ENCODE assay signal across 20 cellular contexts in the genomic region with DNA sequence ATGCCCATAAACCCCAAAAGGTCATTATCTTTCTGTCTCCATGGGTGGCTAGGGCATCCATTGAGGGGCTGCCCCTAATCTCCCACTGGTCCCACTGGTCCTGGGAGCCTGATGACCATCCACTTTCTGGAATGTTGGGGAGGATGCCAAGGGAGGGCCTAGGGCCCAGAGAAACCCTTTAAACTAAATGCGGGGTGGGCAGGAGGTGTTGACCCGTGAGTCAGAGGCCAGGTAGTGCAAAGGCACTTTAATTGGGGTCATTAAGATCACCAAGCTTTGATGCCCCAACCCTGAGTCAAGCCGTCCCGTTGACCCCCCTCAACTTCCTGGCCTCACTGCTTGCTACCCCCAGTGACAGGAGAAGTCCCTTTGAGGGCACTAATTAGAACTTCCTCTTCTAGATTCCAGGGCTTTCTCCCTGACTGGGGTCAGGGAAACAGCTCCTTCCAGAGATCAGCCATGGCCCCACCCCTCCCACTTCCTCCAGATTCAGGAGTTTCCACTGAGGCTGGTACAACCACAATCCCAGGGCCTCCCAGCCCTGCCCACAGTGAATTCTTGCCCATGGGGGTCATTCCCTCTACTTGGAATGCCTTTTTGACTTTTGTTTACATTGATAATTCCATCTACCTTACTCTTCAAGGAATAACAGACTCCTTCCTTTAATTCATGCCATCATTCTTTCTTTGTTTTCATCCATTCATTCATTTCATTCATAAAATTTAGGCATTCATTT. TPM values are rescaled to one million over a fixed set of nuclear protein-coding genes. Genes with fewer than 3 reads are reported as not detected.
DNase-seq lines count a peak whose midpoint lies in the region; TF ChIP-seq lines count a peak whose summit lies in the region.
"Had no signal": no experiment of that assay in that cellular context is flagged by ENCODE, and none has a peak within 500 bp of the region (broad histone marks: within the 10 kb centered on the region; RNA-seq: fewer than 3 reads in every experiment).

No MANE protein-coding gene starts in this region.

- no peak for TF ChIP-seq CTCF in RWPE1 (conservative IDR thresholded peaks at IDR 0.05; ENCODE audit: low read depth)
- TF ChIP-seq CTCF in fibroblast of lung (conservative IDR thresholded peaks at IDR 0.05 in 1 of 2, IDR thresholded peaks at IDR 0.05 in 1 of 2; ENCODE audit: low read depth in 1 of 2, low read length in 2 of 2): no peak

- H3K9me3 ChIP-seq in fibroblast of lung (ENCODE audit: control insufficient read depth, insufficient read depth, low read depth, low read length): no peaks in the 10 kb centered on the region
- H3K9me3 ChIP-seq: Caco-2 had no signal

- DNase-seq in HCEC 1CT (peak; percentile 81), RWPE1 (ENCODE audit: low spot score) (no peak), fibroblast of lung (ENCODE audit: low read depth in 2 of 2) (peak in 1 of 2 donors; percentile 62), anterior cingulate cortex (lab: John Stamatoyannopoulos, UW) (no peak), NCI-H446 (lab: John Stamatoyannopoulos, UW) (no peak)
- DNase-seq in central memory CD4-positive, alpha-beta T cell: no peak
- DNase-seq in stimulated activated CD4-positive, alpha-beta T cell treated with anti-CD3 and anti-CD28 coated beads, Interleukin-1b, Interleukin-23, amount 100 ng/mL, for 48 hours: no peak
- DNase-seq: activated B cell treated with CpG ODN at 0.5 μM for 24 hours, Caco-2, head of caudate nucleus, mesendoderm, NCI-H2029, NCI-H524 treated with DMSO at 0.1 percent for 48 hours, nephron progenitor cell, PC-3, retina, T-cell had no signal

- POLR2A ChIA-PET in RWPE1 (lab: Yijun Ruan, JAX; ENCODE audit: low non-redundant PET): interaction anchor here (1.0 kb wide), 1 partner anchor 24 kb away, joined by 3 read pairs; no protein-coding TSS in a partner anchor

- H3K4me3 ChIP-seq in ACC112 (ENCODE audit: low read depth, low read length) (no peak overlapping the region), fibroblast of lung (replicated peaks in 1 of 4; ENCODE audit: control extremely low read depth in 1 of 4, insufficient read depth in 1 of 4, low read depth in 3 of 4, low read length in 4 of 4) (no peak overlapping the region)

- H2AFZ ChIP-seq in ACC112 (ENCODE audit: low read length, unreplicated experiment) (no peak overlapping the region), fibroblast of lung (ENCODE audit: low read length) (no peak overlapping the region)

- H3K27me3 ChIP-seq in ACC112 (ENCODE audit: insufficient read depth, low read length) (no peaks in the 10 kb centered on the region), fibroblast of lung (ENCODE audit: control insufficient read depth, insufficient read depth, low read length) (no peaks in the 10 kb centered on the region)

- H3K79me2 ChIP-seq in ACC112 (ENCODE audit: control insufficient read depth, insufficient read depth, low read length, unreplicated experiment) (no peaks in the 10 kb centered on the region), fibroblast of lung (ENCODE audit: control insufficient read depth, insufficient read depth, low read length) (no peaks in the 10 kb centered on the region)

- no peak overlapping the region for H3K9ac ChIP-seq in fibroblast of lung (ENCODE audit: insufficient read depth, low read length)

- H3K4me2 ChIP-seq in fibroblast of lung (ENCODE audit: extremely low read depth, insufficient read depth, low read length): peak overlapping the region; percentile 25

- peaks cover 39% of the 10 kb centered on the region for H3K4me1 ChIP-seq in ACC112 (ENCODE audit: control insufficient read depth, insufficient read depth, low read length, unreplicated experiment)
- H3K4me1 ChIP-seq in fibroblast of lung (ENCODE audit: control insufficient read depth, extremely low read depth, insufficient read depth, low read length): peaks cover 27% of the 10 kb centered on the region

- CTCF ChIA-PET in RWPE1 (lab: Yijun Ruan, JAX): interaction anchor here (1.1 to 2.8 kb wide), 5 partner anchors 16 to 152 kb away, joined by 3 to 13 read pairs (median 4); no protein-coding TSS in a partner anchor

- H3K36me3 ChIP-seq in ACC112 (ENCODE audit: insufficient read depth, low read length): no peaks in the 10 kb centered on the region
- no peaks in the 10 kb centered on the region for H3K36me3 ChIP-seq in fibroblast of lung (ENCODE audit: control insufficient read depth, insufficient read depth, low read length)

- H4K20me1 ChIP-seq in fibroblast of lung (ENCODE audit: control insufficient read depth, extremely low read depth, insufficient read depth, low read length): no peaks in the 10 kb centered on the region

- H3K27ac ChIP-seq in ACC112 (ENCODE audit: low read depth, low read length) (peak overlapping the region; percentile 70), RWPE1 (peak overlapping the region; percentile 86), fibroblast of lung (ENCODE audit: insufficient read depth, low read length) (peak overlapping the region; percentile 71)

RNA-seq across cellular contexts. Expression of a gene that starts 15.5 kb away (rescaled TPM):
- 6.7 and 28.4 TPM in 2 replicates for total RNA-seq in fibroblast of lung
- 104 and 229 TPM in 2 replicates for polyA plus RNA-seq in fibroblast of lung
- 156 and 349 TPM in 2 replicates for polyA plus RNA-seq in fibroblast of lung (2012)
- polyA minus RNA-seq in fibroblast of lung (ENCODE audit: low replicate concordance): 329 and 427 TPM in 2 replicates

RNA-seq across cellular contexts. Expression of a gene that starts 24.7 kb away (rescaled TPM):
- total RNA-seq in fibroblast of lung: 116 and 554 TPM in 2 replicates
- polyA plus RNA-seq in fibroblast of lung: 275 and 664 TPM in 2 replicates
- polyA plus RNA-seq in fibroblast of lung (2012): 179 and 377 TPM in 2 replicates
- polyA minus RNA-seq in fibroblast of lung (ENCODE audit: low replicate concordance): 81.9 and 185 TPM in 2 replicates
- total RNA-seq: activated T-helper 2 cell treated with anti-CD3 and anti-CD28 coated beads, Interferon-gamma antibody, Interleukin-2, Interleukin-4, amounts not matched to agents 10 μg/mL and 5 μg/mL and 100 μg/mL, durations not matched to agents 14 hours and 24 hours and 36 hours; G401 had no signal
